In genomic region chr4:110683600-110683999, GRCh38 we compare ENCODE assay signal across 2 cellular contexts.
TF ChIP-seq lines count a peak whose summit lies in the region.

No MANE protein-coding gene starts in this region.

TF ChIP-seq in GM23338, 12 proteins besides CTCF, POLR2A, EP300 and RAD21 (continued from another document):
- TF ChIP-seq REST (IDR thresholded peaks at IDR 0.05; ENCODE audit: unreplicated experiment) (no peak), JUNB (IDR thresholded peaks at IDR 0.05; ENCODE audit: unreplicated experiment) (no peak), ETS1 (IDR thresholded peaks at IDR 0.05) (no peak), EZH2 (IDR thresholded peaks at IDR 0.05; ENCODE audit: low read depth, unreplicated experiment) (no peak), POLR2AphosphoS5 (IDR thresholded peaks at IDR 0.05; ENCODE audit: low read depth) (no peak), CREB1 (CRISPR knock-in tag; IDR thresholded peaks at IDR 0.05; ENCODE audit: low read depth) (no peak), NANOG (IDR thresholded peaks at IDR 0.05; ENCODE audit: borderline replicate concordance) (no peak)
- TF ChIP-seq, protein P1, sequence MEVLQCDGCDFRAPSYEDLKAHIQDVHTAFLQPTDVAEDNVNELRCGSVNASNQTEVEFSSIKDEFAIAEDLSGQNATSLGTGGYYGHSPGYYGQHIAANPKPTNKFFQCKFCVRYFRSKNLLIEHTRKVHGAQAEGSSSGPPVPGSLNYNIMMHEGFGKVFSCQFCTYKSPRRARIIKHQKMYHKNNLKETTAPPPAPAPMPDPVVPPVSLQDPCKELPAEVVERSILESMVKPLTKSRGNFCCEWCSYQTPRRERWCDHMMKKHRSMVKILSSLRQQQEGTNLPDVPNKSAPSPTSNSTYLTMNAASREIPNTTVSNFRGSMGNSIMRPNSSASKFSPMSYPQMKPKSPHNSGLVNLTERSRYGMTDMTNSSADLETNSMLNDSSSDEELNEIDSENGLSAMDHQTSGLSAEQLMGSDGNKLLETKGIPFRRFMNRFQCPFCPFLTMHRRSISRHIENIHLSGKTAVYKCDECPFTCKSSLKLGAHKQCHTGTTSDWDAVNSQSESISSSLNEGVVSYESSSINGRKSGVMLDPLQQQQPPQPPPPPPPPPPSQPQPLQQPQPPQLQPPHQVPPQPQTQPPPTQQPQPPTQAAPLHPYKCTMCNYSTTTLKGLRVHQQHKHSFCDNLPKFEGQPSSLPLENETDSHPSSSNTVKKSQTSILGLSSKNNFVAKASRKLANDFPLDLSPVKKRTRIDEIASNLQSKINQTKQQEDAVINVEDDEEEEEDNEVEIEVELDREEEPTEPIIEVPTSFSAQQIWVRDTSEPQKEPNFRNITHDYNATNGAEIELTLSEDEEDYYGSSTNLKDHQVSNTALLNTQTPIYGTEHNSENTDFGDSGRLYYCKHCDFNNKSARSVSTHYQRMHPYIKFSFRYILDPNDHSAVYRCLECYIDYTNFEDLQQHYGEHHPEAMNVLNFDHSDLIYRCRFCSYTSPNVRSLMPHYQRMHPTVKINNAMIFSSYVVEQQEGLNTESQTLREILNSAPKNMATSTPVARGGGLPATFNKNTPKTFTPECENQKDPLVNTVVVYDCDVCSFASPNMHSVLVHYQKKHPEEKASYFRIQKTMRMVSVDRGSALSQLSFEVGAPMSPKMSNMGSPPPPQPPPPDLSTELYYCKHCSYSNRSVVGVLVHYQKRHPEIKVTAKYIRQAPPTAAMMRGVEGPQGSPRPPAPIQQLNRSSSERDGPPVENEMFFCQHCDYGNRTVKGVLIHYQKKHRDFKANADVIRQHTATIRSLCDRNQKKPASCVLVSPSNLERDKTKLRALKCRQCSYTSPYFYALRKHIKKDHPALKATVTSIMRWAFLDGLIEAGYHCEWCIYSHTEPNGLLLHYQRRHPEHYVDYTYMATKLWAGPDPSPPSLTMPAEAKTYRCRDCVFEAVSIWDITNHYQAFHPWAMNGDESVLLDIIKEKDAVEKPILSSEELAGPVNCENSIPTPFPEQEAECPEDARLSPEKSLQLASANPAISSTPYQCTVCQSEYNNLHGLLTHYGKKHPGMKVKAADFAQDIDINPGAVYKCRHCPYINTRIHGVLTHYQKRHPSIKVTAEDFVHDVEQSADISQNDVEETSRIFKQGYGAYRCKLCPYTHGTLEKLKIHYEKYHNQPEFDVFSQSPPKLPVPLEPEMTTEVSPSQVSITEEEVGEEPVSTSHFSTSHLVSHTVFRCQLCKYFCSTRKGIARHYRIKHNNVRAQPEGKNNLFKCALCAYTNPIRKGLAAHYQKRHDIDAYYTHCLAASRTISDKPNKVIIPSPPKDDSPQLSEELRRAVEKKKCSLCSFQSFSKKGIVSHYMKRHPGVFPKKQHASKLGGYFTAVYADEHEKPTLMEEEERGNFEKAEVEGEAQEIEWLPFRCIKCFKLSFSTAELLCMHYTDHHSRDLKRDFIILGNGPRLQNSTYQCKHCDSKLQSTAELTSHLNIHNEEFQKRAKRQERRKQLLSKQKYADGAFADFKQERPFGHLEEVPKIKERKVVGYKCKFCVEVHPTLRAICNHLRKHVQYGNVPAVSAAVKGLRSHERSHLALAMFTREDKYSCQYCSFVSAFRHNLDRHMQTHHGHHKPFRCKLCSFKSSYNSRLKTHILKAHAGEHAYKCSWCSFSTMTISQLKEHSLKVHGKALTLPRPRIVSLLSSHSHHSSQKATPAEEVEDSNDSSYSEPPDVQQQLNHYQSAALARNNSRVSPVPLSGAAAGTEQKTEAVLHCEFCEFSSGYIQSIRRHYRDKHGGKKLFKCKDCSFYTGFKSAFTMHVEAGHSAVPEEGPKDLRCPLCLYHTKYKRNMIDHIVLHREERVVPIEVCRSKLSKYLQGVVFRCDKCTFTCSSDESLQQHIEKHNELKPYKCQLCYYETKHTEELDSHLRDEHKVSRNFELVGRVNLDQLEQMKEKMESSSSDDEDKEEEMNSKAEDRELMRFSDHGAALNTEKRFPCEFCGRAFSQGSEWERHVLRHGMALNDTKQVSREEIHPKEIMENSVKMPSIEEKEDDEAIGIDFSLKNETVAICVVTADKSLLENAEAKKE (CRISPR knock-in tag; IDR thresholded peaks at IDR 0.05), result no peak

TF ChIP-seq in H1, 55 proteins besides CTCF, POLR2A, EP300 and RAD21 (continued from another document):
- TF ChIP-seq MAFK (IDR thresholded peaks at IDR 0.05; ENCODE audit: low read depth, low read length) (no peak), CREB1 (IDR thresholded peaks at IDR 0.05) (no peak), SP4 (IDR thresholded peaks at IDR 0.05; ENCODE audit: low read length) (no peak), ZNF274 (IDR thresholded peaks at IDR 0.05; ENCODE audit: borderline replicate concordance, extremely low read depth, low read length) (no peak), RXRA (IDR thresholded peaks at IDR 0.05; ENCODE audit: insufficient read depth, low read depth, low read length) (no peak), YY1 (IDR thresholded peaks at IDR 0.05; ENCODE audit: low read depth, low read length) (no peak), NRF1 (IDR thresholded peaks at IDR 0.05; ENCODE audit: low read depth, low read length) (no peak), SIRT6 (IDR thresholded peaks at IDR 0.05; ENCODE audit: low read length) (no peak)
